11 cellular contexts compared by ENCODE assay signal in genomic region chr14:68549966-68550705, GRCh38.
DNase-seq lines count a peak whose midpoint lies in the region; ATAC-seq and TF ChIP-seq lines count a peak whose summit lies in the region.
"Had no signal": no experiment of that assay in that cellular context is flagged by ENCODE, and none has a peak within 500 bp of the region (broad histone marks: within the 10 kb centered on the region; RNA-seq: fewer than 3 reads in every experiment).

No MANE protein-coding gene starts in this region.

- H3K27me3 Mint-ChIP-seq in dendritic cell treated with granulocyte-macrophage colony-stimulating factor and Interleukin-4, amounts not matched to agents 40 ng/mL and 50 ng/mL, for 4 days = no peaks in the 10 kb centered on the region
- H3K27me3 Mint-ChIP-seq in CD4-positive, alpha-beta memory T cell = no peaks in the 10 kb centered on the region

- H3K9me3 ChIP-seq in mucosa of rectum (ENCODE audit: control insufficient read depth in 2 of 2, low read length in 2 of 2) (no peaks in the 10 kb centered on the region), upper lobe of left lung (no peaks in the 10 kb centered on the region)
- H3K9me3 ChIP-seq in CD4-positive, alpha-beta memory T cell (ENCODE audit: control insufficient read depth in 1 of 2, low read length in 2 of 2) = no peaks in the 10 kb centered on the region

- no peak for ATAC-seq in upper lobe of left lung (ENCODE audit: low FRiP score in 2 of 2)
- ATAC-seq: K562, natural killer cell had no signal

- H3K4me1 Mint-ChIP-seq in dendritic cell treated with granulocyte-macrophage colony-stimulating factor and Interleukin-4, amounts not matched to agents 40 ng/mL and 50 ng/mL, for 4 days (ENCODE audit: low read depth) = peaks cover 80% of the 10 kb centered on the region
- H3K4me1 Mint-ChIP-seq in CD4-positive, alpha-beta memory T cell = peaks cover 7 to 10% (median 8%) of the 10 kb centered on the region in 4 donors

- TF ChIP-seq EP300 in upper lobe of left lung (IDR thresholded peaks at IDR 0.05) = peak in 2 of 4 donors; percentile 83 to 88

- intact Hi-C loops in dendritic cell treated with granulocyte-macrophage colony-stimulating factor and Interleukin-4, amounts not matched to agents 40 ng/mL and 50 ng/mL, for 4 days (cut with micrococcal nuclease) = no loop called here
- intact Hi-C loops in CD4-positive, alpha-beta memory T cell (cut with micrococcal nuclease) = no loop called here

- H3K36me3 Mint-ChIP-seq in dendritic cell treated with granulocyte-macrophage colony-stimulating factor and Interleukin-4, amounts not matched to agents 40 ng/mL and 50 ng/mL, for 4 days (ENCODE audit: low read depth) = no peaks in the 10 kb centered on the region
- H3K36me3 Mint-ChIP-seq in CD4-positive, alpha-beta memory T cell = peaks cover 0 to 6% of the 10 kb centered on the region in 2 donors
- H3K36me3 Mint-ChIP-seq: natural killer cell had no signal

- H3K4me3 ChIP-seq in mucosa of rectum (ENCODE audit: low read length in 2 of 2) = no peak overlapping the region
- H3K4me3 ChIP-seq in upper lobe of left lung = no peak overlapping the region
- H3K4me3 ChIP-seq in CD4-positive, alpha-beta memory T cell (ENCODE audit: low read length in 2 of 2) = no peak overlapping the region
- H3K4me3 ChIP-seq: K562 had no signal

- H3K9me3 Mint-ChIP-seq in dendritic cell treated with granulocyte-macrophage colony-stimulating factor and Interleukin-4, amounts not matched to agents 40 ng/mL and 50 ng/mL, for 4 days = no peaks in the 10 kb centered on the region
- H3K9me3 Mint-ChIP-seq in CD4-positive, alpha-beta memory T cell = no peaks in the 10 kb centered on the region
- H3K9me3 Mint-ChIP-seq: natural killer cell had no signal

- peaks cover 8 to 14% of the 10 kb centered on the region in 2 donors for H3K4me1 ChIP-seq in mucosa of rectum (ENCODE audit: control insufficient read depth in 2 of 2, insufficient read depth in 2 of 2, low read length in 2 of 2)
- H3K4me1 ChIP-seq in upper lobe of left lung = peaks cover 56 to 82% (median 67%) of the 10 kb centered on the region in 4 donors
- H3K4me1 ChIP-seq in CD4-positive, alpha-beta memory T cell (ENCODE audit: insufficient read depth, low read length) = no peaks in the 10 kb centered on the region

- H3K36me3 ChIP-seq in mucosa of rectum (ENCODE audit: control insufficient read depth in 2 of 2, insufficient read depth in 2 of 2, low read length in 2 of 2) (no peaks in the 10 kb centered on the region), upper lobe of left lung (no peaks in the 10 kb centered on the region)
- H3K36me3 ChIP-seq in CD4-positive, alpha-beta memory T cell (ENCODE audit: insufficient read depth, low read length) = no peaks in the 10 kb centered on the region

- H3K27ac ChIP-seq in mucosa of rectum (ENCODE audit: low read depth in 2 of 2, low read length in 2 of 2) (peak overlapping the region; percentile 66 to 75), upper lobe of left lung (peak overlapping the region; percentile 50 to 81 (median 74))
- no peak overlapping the region for H3K27ac ChIP-seq in CD4-positive, alpha-beta memory T cell (ENCODE audit: low read depth, low read length)

- DNase-seq in NCI-H526 treated with DMSO at 0.1 percent for 48 hours (lab: John Stamatoyannopoulos, UW) (peak; percentile 9), NCI-H526 (lab: John Stamatoyannopoulos, UW) (no peak), upper lobe of left lung (peak in 1 of 2 donors; percentile 21), GM10248 (ENCODE audit: extremely low spot score) (no peak)
- DNase-seq in CD4-positive, alpha-beta memory T cell = no peak
- DNase-seq in activated CD4-positive, alpha-beta T cell treated with anti-CD3 and anti-CD28 coated beads for 4 hours = no peak
- DNase-seq: activated naive CD4-positive, alpha-beta T cell treated with Interleukin-2 at 50 U/mL for 16 hours; natural killer cell had no signal

- no peak overlapping the region for H3K9ac ChIP-seq in mucosa of rectum (ENCODE audit: low read depth in 1 of 2, low read length in 2 of 2)

- H3K4me3 Mint-ChIP-seq in dendritic cell treated with granulocyte-macrophage colony-stimulating factor and Interleukin-4, amounts not matched to agents 40 ng/mL and 50 ng/mL, for 4 days = no peak overlapping the region
- H3K4me3 Mint-ChIP-seq in CD4-positive, alpha-beta memory T cell = no peak overlapping the region
- H3K4me3 Mint-ChIP-seq: natural killer cell had no signal

- TF ChIP-seq POLR2A in upper lobe of left lung (IDR thresholded peaks at IDR 0.05) = no peak

- H3K27ac Mint-ChIP-seq in dendritic cell treated with granulocyte-macrophage colony-stimulating factor and Interleukin-4, amounts not matched to agents 40 ng/mL and 50 ng/mL, for 4 days = peak overlapping the region; percentile 57
- no peak overlapping the region for H3K27ac Mint-ChIP-seq in CD4-positive, alpha-beta memory T cell
- H3K27ac Mint-ChIP-seq: natural killer cell had no signal

- WGBS in upper lobe of left lung, 2 donors = 58 to 68% methylated on average over 8 of the region's 8 CpGs

- no peak for TF ChIP-seq CTCF in upper lobe of left lung (IDR thresholded peaks at IDR 0.05)
- TF ChIP-seq CTCF in GM10248 (IDR thresholded peaks at IDR 0.05; ENCODE audit: control extremely low read depth, extremely low read depth, low read depth, missing control alignments) = no peak

- CTCF ChIA-PET in GM10248 (lab: Yijun Ruan, JAX) = interaction anchor here (1.5 kb wide), 1 partner anchor 93 kb away, joined by 5 read pairs; no protein-coding TSS in a partner anchor
- CTCF ChIA-PET in CD4-positive, alpha-beta memory T cell (lab: Charles Lee; ENCODE audit: partially characterized antibody) = no interaction called here

- POLR2A ChIA-PET in GM10248 (lab: Yijun Ruan, JAX) = no interaction called here
- POLR2A ChIA-PET in CD4-positive, alpha-beta memory T cell (lab: Charles Lee; ENCODE audit: partially characterized antibody) = no interaction called here

- H3K27me3 ChIP-seq in mucosa of rectum (ENCODE audit: control insufficient read depth in 2 of 2, insufficient read depth in 2 of 2, low read length in 2 of 2) = no peaks in the 10 kb centered on the region
- no peaks in the 10 kb centered on the region for H3K27me3 ChIP-seq in upper lobe of left lung
- H3K27me3 ChIP-seq in CD4-positive, alpha-beta memory T cell (ENCODE audit: insufficient read depth, low read length) = no peaks in the 10 kb centered on the region
